ENCODE assay signal across 25 cellular contexts in genomic region chr4:144633215-144633614, GRCh38. TPM values are rescaled to one million over a fixed set of nuclear protein-coding genes. Genes with fewer than 3 reads are reported as not detected.
"Had no signal": no experiment of that assay in that cellular context is flagged by ENCODE, and none has a peak within 500 bp of the region (broad histone marks: within the 10 kb centered on the region; RNA-seq: fewer than 3 reads in every experiment).

No MANE protein-coding gene starts in this region.

- H3K4me1 Mint-ChIP-seq: activated naive CD8-positive, alpha-beta T cell treated with anti-CD3 and anti-CD28 coated beads for 36 hours; naive thymus-derived CD4-positive, alpha-beta T cell; stimulated activated effector memory CD8-positive, alpha-beta T cell treated with anti-CD3 and anti-CD28 coated beads, Interleukin-12 subunit alpha, Interleukin-12 subunit beta, amount 100 ng/mL, for 72 hours; WTC11 had no signal

- H3K4me3 Mint-ChIP-seq: activated naive CD8-positive, alpha-beta T cell treated with anti-CD3 and anti-CD28 coated beads for 36 hours; activated T-cell treated with anti-CD3 and anti-CD28 coated beads, Interleukin-2, amount 50 U/mL, for 4 hours; effector memory CD8-positive, alpha-beta T cell; naive thymus-derived CD4-positive, alpha-beta T cell; neural crest cell; stimulated activated effector memory CD8-positive, alpha-beta T cell treated with anti-CD3 and anti-CD28 coated beads, Interleukin-12 subunit alpha, Interleukin-12 subunit beta, amount 100 ng/mL, for 72 hours; WTC11 had no signal

- H3K27me3 Mint-ChIP-seq: effector memory CD8-positive, alpha-beta T cell had no signal

- ATAC-seq: activated T-cell treated with anti-CD3 and anti-CD28 coated beads, Interleukin-2, amount 50 U/mL, for 4 hours; effector memory CD8-positive, alpha-beta T cell; esophagus mucosa; left lung; naive thymus-derived CD4-positive, alpha-beta T cell; sciatic nerve; stimulated activated effector memory CD8-positive, alpha-beta T cell treated with anti-CD3 and anti-CD28 coated beads, Interleukin-12 subunit alpha, Interleukin-12 subunit beta, amount 100 ng/mL, for 72 hours; WTC11 had no signal

- H3K36me3 Mint-ChIP-seq: activated naive CD8-positive, alpha-beta T cell treated with anti-CD3 and anti-CD28 coated beads for 36 hours; naive thymus-derived CD4-positive, alpha-beta T cell; stimulated activated effector memory CD8-positive, alpha-beta T cell treated with anti-CD3 and anti-CD28 coated beads, Interleukin-12 subunit alpha, Interleukin-12 subunit beta, amount 100 ng/mL, for 72 hours; WTC11 had no signal

- H3K27ac Mint-ChIP-seq: activated naive CD8-positive, alpha-beta T cell treated with anti-CD3 and anti-CD28 coated beads for 36 hours; effector memory CD8-positive, alpha-beta T cell; naive thymus-derived CD4-positive, alpha-beta T cell; stimulated activated effector memory CD8-positive, alpha-beta T cell treated with anti-CD3 and anti-CD28 coated beads, Interleukin-12 subunit alpha, Interleukin-12 subunit beta, amount 100 ng/mL, for 72 hours; WTC11 had no signal

- DNase-seq: activated CD4-positive, alpha-beta T cell treated with anti-CD3 and anti-CD28 coated beads, Interleukin-2, amount 50 U/mL, for 4 hours; activated CD8-positive, alpha-beta memory T cell treated with anti-CD3 and anti-CD28 coated beads for 24 hours; activated CD8-positive, alpha-beta memory T cell treated with anti-CD3 and anti-CD28 coated beads, Interleukin-2, amount 50 U/mL, for 4 hours; activated naive CD4-positive, alpha-beta T cell treated with Interleukin-2 at 50 U/mL for 16 hours; activated naive CD8-positive, alpha-beta T cell treated with anti-CD3 and anti-CD28 coated beads for 36 hours; activated T-cell treated with anti-CD3 and anti-CD28 coated beads, Interleukin-2, amount 50 U/mL, for 4 hours; central memory CD4-positive, alpha-beta T cell; colonic mucosa; dorsolateral prefrontal cortex; effector memory CD8-positive, alpha-beta T cell; foreskin melanocyte; glutamatergic neuron; hippocampal formation; kidney glomerular epithelial cell; left lung; naive thymus-derived CD4-positive, alpha-beta T cell; small intestine; stimulated activated CD4-positive, alpha-beta T cell treated with anti-CD3 and anti-CD28 coated beads, Interleukin-2, amount 100 ng/mL, for 24 hours; trophoblast cell; uterus had no signal

- H3K9me3 Mint-ChIP-seq: activated naive CD8-positive, alpha-beta T cell treated with anti-CD3 and anti-CD28 coated beads for 36 hours; activated T-cell treated with anti-CD3 and anti-CD28 coated beads, Interleukin-2, amount 50 U/mL, for 4 hours; effector memory CD8-positive, alpha-beta T cell; neural crest cell; WTC11 had no signal

RNA-seq across cellular contexts. Expression of gene HHIP, which starts 12.7 kb away (rescaled TPM):
- total RNA-seq: activated naive CD8-positive, alpha-beta T cell treated with anti-CD3 and anti-CD28 coated beads for 36 hours; esophagus mucosa had no signal
